Comparison of ENCODE assay signal across 29 cellular contexts in the genomic region with DNA sequence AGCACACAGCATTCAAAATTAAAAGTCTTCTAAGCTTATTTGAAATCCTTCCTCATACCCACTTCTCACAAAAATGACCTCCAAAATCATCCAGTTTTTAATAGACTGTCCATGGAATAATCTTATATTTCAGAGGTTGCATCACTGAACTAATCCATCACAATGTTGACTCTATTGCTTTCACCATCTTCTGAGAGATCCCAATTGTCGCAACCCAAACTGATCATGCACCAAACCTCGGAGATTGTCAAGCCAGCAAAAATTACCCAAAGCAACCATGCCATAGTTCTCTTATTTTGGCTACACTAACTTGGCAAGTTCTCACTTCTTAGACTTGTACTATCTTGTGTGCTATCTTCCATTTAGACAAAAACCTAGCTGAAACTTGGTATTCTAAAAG.
"Had no signal": no experiment of that assay in that cellular context is flagged by ENCODE, and none has a peak within 500 bp of the region (broad histone marks: within the 10 kb centered on the region; RNA-seq: fewer than 3 reads in every experiment).

No MANE protein-coding gene starts in this region.

- DNase-seq: activated B cell treated with CpG ODN at 0.5 μM for 24 hours; activated CD4-positive, alpha-beta T cell treated with anti-CD3 and anti-CD28 coated beads for 48 hours; activated CD4-positive, alpha-beta T cell treated with anti-CD3 and anti-CD28 coated beads, Interleukin-2, amount 50 U/mL, for 1 hour; activated CD4-positive, alpha-beta T cell treated with anti-CD3 and anti-CD28 coated beads, Interleukin-2, amount 50 U/mL, for 48 hours; activated CD8-positive, alpha-beta memory T cell treated with anti-CD3 and anti-CD28 coated beads for 24 hours; activated CD8-positive, alpha-beta T cell treated with anti-CD3 and anti-CD28 coated beads for 36 hours; activated effector memory CD4-positive, alpha-beta T cell treated with Interleukin-2 at 50 U/mL for 16 hours; activated gamma-delta T cell treated with Interleukin-2 at 50 U/mL for 16 hours; activated naive CD4-positive, alpha-beta T cell treated with anti-CD3 and anti-CD28 coated beads, Interleukin-2, amount 50 U/mL, for 16 hours; activated naive CD4-positive, alpha-beta T cell treated with Interleukin-2 at 50 U/mL for 16 hours; activated T-cell treated with anti-CD3 and anti-CD28 coated beads, Interleukin-2, amount 50 U/mL, for 4 hours; amniotic stem cell; anterior cingulate cortex; brain microvascular endothelial cell; cortex of kidney; dermis blood vessel endothelial cell; effector CD4-positive, alpha-beta T cell; effector memory CD8-positive, alpha-beta T cell; erythroblast; foreskin keratinocyte; gastrocnemius medialis; glutamatergic neuron; heart left ventricle; T-helper 17 cell; T1000; WERI-Rb-1 had no signal

- H3K36me3 ChIP-seq: brain microvascular endothelial cell, WERI-Rb-1 had no signal

- H3K9me3 ChIP-seq: esophagus muscularis mucosa, gastrocnemius medialis, heart left ventricle had no signal

- H3K27me3 ChIP-seq: brain microvascular endothelial cell, esophagus muscularis mucosa, foreskin keratinocyte, gastrocnemius medialis, heart left ventricle had no signal

- H3K4me3 ChIP-seq: esophagus muscularis mucosa, gastrocnemius medialis, heart left ventricle had no signal

- H3K27ac ChIP-seq: brain microvascular endothelial cell, esophagus muscularis mucosa, foreskin keratinocyte, gastrocnemius medialis, heart left ventricle, WERI-Rb-1 had no signal

- ATAC-seq: activated CD4-positive, CD25-positive, alpha-beta regulatory T cell treated with anti-CD3 and anti-CD28 coated beads, Interleukin-2, amount 50 U/mL, for 24 hours; activated CD8-positive, alpha-beta T cell treated with anti-CD3 and anti-CD28 coated beads for 36 hours; activated T-cell treated with anti-CD3 and anti-CD28 coated beads, Interleukin-2, amount 50 U/mL, for 4 hours; activated T-helper 17 cell treated with anti-CD3 and anti-CD28 coated beads, Interleukin-2, amount 50 U/mL, for 72 hours; effector memory CD8-positive, alpha-beta T cell; foreskin keratinocyte; gastrocnemius medialis; heart left ventricle; T-helper 17 cell had no signal
